ENCODE assay signal across 10 cellular contexts in genomic region chr21:27275294-27275927, GRCh38.
DNase-seq lines count a peak whose midpoint lies in the region; ATAC-seq, FAIRE-seq and TF ChIP-seq lines count a peak whose summit lies in the region.
"Had no signal": no experiment of that assay in that cellular context is flagged by ENCODE, and none has a peak within 500 bp of the region (broad histone marks: within the 10 kb centered on the region; RNA-seq: fewer than 3 reads in every experiment).

No MANE protein-coding gene starts in this region.

- H3K79me2 ChIP-seq in ACC112 (ENCODE audit: control insufficient read depth, insufficient read depth, low read length, unreplicated experiment), result no peaks in the 10 kb centered on the region

- no peak for FAIRE-seq in kidney (lab: Jason Lieb, UNC)

- H3K36me3 ChIP-seq in ACC112 (ENCODE audit: insufficient read depth, low read length) (no peaks in the 10 kb centered on the region), kidney (ENCODE audit: control insufficient read depth in 1 of 2, insufficient read depth in 2 of 2, low read length in 2 of 2) (no peaks in the 10 kb centered on the region)

- H3K9me3 ChIP-seq in kidney (ENCODE audit: control insufficient read depth in 1 of 2, low read length in 2 of 2), result no peaks in the 10 kb centered on the region

- DNase-seq in HT1080 (ENCODE audit: low read depth) (peak; percentile 81), SKM-1 (lab: John Stamatoyannopoulos, UW; ENCODE audit: unreplicated experiment) (peak; percentile 40), foreskin keratinocyte (peak; percentile 55 to 71), kidney (no peak), left lobe of liver (ENCODE audit: low spot score) (no peak), NCI-H748 (lab: John Stamatoyannopoulos, UW; ENCODE audit: unreplicated experiment) (no peak)
- DNase-seq: islet precursor cell had no signal

- ATAC-seq in foreskin keratinocyte (peak; percentile 75), left lobe of liver (no peak), HG02840 (IDR thresholded peaks at IDR 0.05; ENCODE audit: low FRiP score, unreplicated experiment) (no peak)
- ATAC-seq: stimulated activated memory B cell treated with anti-CD40 and anti-IgM and Interleukin-4, amounts not matched to agents 10 μg/mL and 1 μg/mL and 100 μg/mL, for 72 hours had no signal

- peak overlapping the region; percentile 87 for H3K27ac ChIP-seq in ACC112 (ENCODE audit: low read depth, low read length)
- no peak overlapping the region for H3K27ac ChIP-seq in foreskin keratinocyte
- no peak overlapping the region for H3K27ac ChIP-seq in kidney (ENCODE audit: low read depth in 2 of 2, low read length in 2 of 2)

- peaks cover 30% of the 10 kb centered on the region for H3K4me1 ChIP-seq in ACC112 (ENCODE audit: control insufficient read depth, insufficient read depth, low read length, unreplicated experiment)
- H3K4me1 ChIP-seq in foreskin keratinocyte, result peaks cover 4% of the 10 kb centered on the region
- H3K4me1 ChIP-seq in kidney (ENCODE audit: control insufficient read depth in 1 of 2, insufficient read depth in 1 of 2, low read depth in 1 of 2, low read length in 2 of 2), result no peaks in the 10 kb centered on the region

- H3K27me3 ChIP-seq in ACC112 (ENCODE audit: insufficient read depth, low read length) (no peaks in the 10 kb centered on the region), foreskin keratinocyte (no peaks in the 10 kb centered on the region)

- peak overlapping the region; percentile 45; the same call in 1 of the 2 replicates for H3K4me3 ChIP-seq in ACC112 (ENCODE audit: low read depth, low read length)
- H3K4me3 ChIP-seq in kidney (ENCODE audit: low read length in 2 of 2), result no peak overlapping the region

- H3K9ac ChIP-seq in kidney (ENCODE audit: low read length in 2 of 2), result no peak overlapping the region

- peak overlapping the region; percentile 73 for H2AFZ ChIP-seq in ACC112 (ENCODE audit: low read length, unreplicated experiment)

- TF ChIP-seq CTCF in foreskin keratinocyte (conservative IDR thresholded peaks at IDR 0.05) (no peak), kidney (IDR thresholded peaks at IDR 0.05; ENCODE audit: borderline replicate concordance, extremely low read depth, insufficient read depth) (no peak)

- intact Hi-C loops in kidney (cut with DNase I), result no loop called here

Comparison
In these comparisons a context has a peak if more than half of its experiments do, and no peak if none do; other contexts are left out.
1. DNase-seq: peak in HT1080 (single experiment), SKM-1 (single experiment) and foreskin keratinocyte (2 of 2); none in kidney (single experiment), left lobe of liver (single experiment) and NCI-H748 (single experiment).